ENCODE assay signal across 8 cellular contexts in the genomic region with DNA sequence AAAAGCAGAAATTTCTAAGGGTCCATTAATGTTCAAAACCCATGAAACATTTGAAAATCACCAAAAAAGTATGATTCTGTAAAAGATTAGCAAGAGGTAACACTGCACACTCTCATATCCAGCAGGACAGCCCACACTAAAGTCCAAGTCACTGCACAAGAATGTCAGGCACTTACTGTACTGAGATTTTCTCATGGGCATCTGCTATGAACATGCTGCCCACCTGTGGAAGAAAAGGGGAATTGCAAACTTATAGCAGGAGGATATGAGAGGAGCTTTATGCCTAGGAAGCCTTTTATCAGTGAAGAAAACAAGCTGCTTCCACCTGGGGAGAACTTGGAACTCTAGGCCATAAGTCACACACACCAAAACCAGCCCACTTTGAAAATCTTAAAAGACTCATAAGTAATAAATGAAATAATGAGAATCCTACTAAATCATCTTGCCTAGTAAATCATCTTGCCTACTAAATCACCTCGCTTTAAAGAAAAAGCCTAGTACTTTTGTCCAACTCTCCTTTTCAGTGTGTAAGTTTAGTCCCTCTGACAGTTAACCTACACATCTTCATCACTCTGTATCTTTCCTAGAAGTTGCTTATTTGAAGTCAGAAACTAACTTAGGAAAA. TPM values are rescaled to one million over a fixed set of nuclear protein-coding genes. Genes with fewer than 3 reads are reported as not detected.
DNase-seq lines count a peak whose midpoint lies in the region; ATAC-seq and TF ChIP-seq lines count a peak whose summit lies in the region.

No MANE protein-coding gene starts in this region.

- no peaks in the 10 kb centered on the region for H3K27me3 Mint-ChIP-seq in natural killer cell (ENCODE audit: low read depth in 2 of 2)

- H3K27ac Mint-ChIP-seq in natural killer cell = no peak overlapping the region

- peak; percentile 48 for ATAC-seq in HG02870 (IDR thresholded peaks at IDR 0.05; ENCODE audit: unreplicated experiment)
- peak; percentile 80 to 92 (median 90) for ATAC-seq in natural killer cell
- ATAC-seq in GM21447 (IDR thresholded peaks at IDR 0.05; ENCODE audit: unreplicated experiment) = no peak

- peak; percentile 69 for TF ChIP-seq CTCF in natural killer cell (IDR thresholded peaks at IDR 0.05)

- H3K4me1 Mint-ChIP-seq in natural killer cell = peaks cover 4 to 5% of the 10 kb centered on the region in 2 donors

- H3K9me3 Mint-ChIP-seq in natural killer cell = no peaks in the 10 kb centered on the region

- intact Hi-C loops in natural killer cell (cut with micrococcal nuclease) = loop anchor here (1.0 to 5.0 kb wide), 3 partner anchors 62 to 170 kb away; no protein-coding TSS in a partner anchor

- DNase-seq in NCI-H1436 (lab: John Stamatoyannopoulos, UW) (peak; percentile 52), NCI-H1436 treated with DMSO at 0.1 percent for 48 hours (lab: John Stamatoyannopoulos, UW) (no peak), NCI-H446 treated with DMSO at 0.1 percent for 48 hours (lab: John Stamatoyannopoulos, UW) (peak; percentile 32), fibroblast of gingiva (ENCODE audit: low read depth) (peak; percentile 84), natural killer cell (no peak)
- peak; percentile 8 to 22 for DNase-seq in activated CD4-positive, alpha-beta T cell treated with anti-CD3 and anti-CD28 coated beads, Interleukin-2, amount 50 U/mL, for 4 hours

- H3K4me3 Mint-ChIP-seq in natural killer cell = no peak overlapping the region

- peaks cover 23% of the 10 kb centered on the region for H3K36me3 Mint-ChIP-seq in natural killer cell

RNA-seq across cellular contexts. Expression of a gene that starts 46.1 kb away (rescaled TPM):
- 10 to 100 TPM; 29.9 to 38.9 (median 35.4) TPM for total RNA-seq in natural killer cell

RNA-seq across cellular contexts. Expression of a gene that starts 55.2 kb away (rescaled TPM):
- 10 to 100 TPM; 10.2 to 20.1 (median 18.5) TPM for total RNA-seq in natural killer cell

Comparison
In these comparisons a context has a peak if more than half of its experiments do, and no peak if none do; other contexts are left out.
1. DNase-seq: peak in NCI-H1436 (single experiment), NCI-H446 treated with DMSO at 0.1 percent for 48 hours (single experiment), activated CD4-positive, alpha-beta T cell treated with anti-CD3 and anti-CD28 coated beads, Interleukin-2, amount 50 U/mL, for 4 hours (2 of 2) and fibroblast of gingiva (single experiment); none in NCI-H1436 treated with DMSO at 0.1 percent for 48 hours (single experiment) and natural killer cell (single experiment).